Comparison of ENCODE assay signal across 15 cellular contexts in genomic region chr14:65259000-65259399, GRCh38.
"Had no signal": no experiment of that assay in that cellular context is flagged by ENCODE, and none has a peak within 500 bp of the region (broad histone marks: within the 10 kb centered on the region; RNA-seq: fewer than 3 reads in every experiment).

No MANE protein-coding gene starts in this region.

- ATAC-seq: activated CD4-positive, CD25-positive, alpha-beta regulatory T cell treated with anti-CD3 and anti-CD28 coated beads, Interleukin-2, amount 50 U/mL, for 24 hours had no signal

- H3K27me3 ChIP-seq: ascending aorta, esophagus squamous epithelium, foreskin keratinocyte, transverse colon had no signal

- H3K27ac ChIP-seq: ascending aorta, esophagus squamous epithelium, foreskin keratinocyte, skin epidermis, transverse colon had no signal

- H3K4me1 ChIP-seq: ascending aorta had no signal

- DNase-seq: activated naive CD4-positive, alpha-beta T cell treated with anti-CD3 and anti-CD28 coated beads for 36 hours; esophagus squamous epithelium; head of caudate nucleus; immature natural killer cell; right cardiac atrium; stimulated activated CD4-positive, alpha-beta T cell treated with anti-CD3 and anti-CD28 coated beads, Interleukin-4, amount 100 ng/mL, for 24 hours; stimulated activated naive CD4-positive, alpha-beta T cell treated with Interleukin-2 at 50 U/mL for 16 hours; transverse colon had no signal

- H3K27ac Mint-ChIP-seq: activated naive CD4-positive, alpha-beta T cell treated with anti-CD3 and anti-CD28 coated beads for 36 hours; activated T-helper 2 cell treated with anti-CD3 and anti-CD28 coated beads, Interferon-gamma antibody, Interleukin-2, Interleukin-4, amounts not matched to agents 10 μg/mL and 5 μg/mL and 100 μg/mL, durations not matched to agents 14 hours and 24 hours and 36 hours; immature natural killer cell; mesothelial cell of epicardium; progenitor cell of endocrine pancreas had no signal

- H3K4me3 Mint-ChIP-seq: activated naive CD4-positive, alpha-beta T cell treated with anti-CD3 and anti-CD28 coated beads for 36 hours; immature natural killer cell; mesothelial cell of epicardium had no signal

- H3K4me3 ChIP-seq: ascending aorta, esophagus squamous epithelium, skin epidermis, transverse colon had no signal

- H3K36me3 ChIP-seq: ascending aorta, esophagus squamous epithelium, transverse colon had no signal

- H3K36me3 Mint-ChIP-seq: immature natural killer cell had no signal

- H3K27me3 Mint-ChIP-seq: progenitor cell of endocrine pancreas had no signal

- H3K4me1 Mint-ChIP-seq: immature natural killer cell had no signal

- H3K9me3 ChIP-seq: ascending aorta, transverse colon had no signal
